13 cellular contexts compared by ENCODE assay signal in genomic region chr17:50364715-50365114, GRCh38. TPM values are rescaled to one million over a fixed set of nuclear protein-coding genes. Genes with fewer than 3 reads are reported as not detected.
DNase-seq lines count a peak whose midpoint lies in the region; TF ChIP-seq lines count a peak whose summit lies in the region.
"Had no signal": no experiment of that assay in that cellular context is flagged by ENCODE, and none has a peak within 500 bp of the region (broad histone marks: within the 10 kb centered on the region; RNA-seq: fewer than 3 reads in every experiment).

No MANE protein-coding gene starts in this region.

- H3K9me3 ChIP-seq in OCI-LY7 (ENCODE audit: low read length) (no peaks in the 10 kb centered on the region), testis (no peaks in the 10 kb centered on the region)
- H3K9me3 ChIP-seq: suprapubic skin had no signal

- intact Hi-C loops in OCI-LY7 (cut with micrococcal nuclease; ENCODE audit: unreplicated experiment), result no loop called here
- intact Hi-C loops in testis (cut with DNase I; ENCODE audit: low total_unique reads), result no loop called here

- BruUV-seq in OCI-LY7 (replicated peaks; lab: Mats Ljungman, UMichigan), result no TSS peak

- H3K4me1 ChIP-seq in OCI-LY7 (ENCODE audit: insufficient read depth, low read length, poor library complexity, severe bottlenecking), result peaks cover 4% of the 10 kb centered on the region
- H3K4me1 ChIP-seq in testis, result peaks cover 20% of the 10 kb centered on the region

- H3K79me2 ChIP-seq in OCI-LY7 (ENCODE audit: insufficient read depth, low read depth, low read length), result no peaks in the 10 kb centered on the region

- H3K4me3 ChIP-seq in choroid plexus epithelial cell (ENCODE audit: low read depth, low read length) (no peak overlapping the region), OCI-LY7 (ENCODE audit: low read depth, low read length, poor library complexity, severe bottlenecking) (no peak overlapping the region), testis (no peak overlapping the region)
- H3K4me3 ChIP-seq: suprapubic skin had no signal

- H3K36me3 ChIP-seq in OCI-LY7 (ENCODE audit: insufficient read depth, low read length) (peaks cover 50% of the 10 kb centered on the region), testis (ENCODE audit: low read depth, missing control alignments) (no peaks in the 10 kb centered on the region)

- H3K4me2 ChIP-seq in OCI-LY7 (ENCODE audit: low read length), result no peak overlapping the region

- WGBS in testis, 2 donors, result 83 to 100% methylated on average over 1 to 9 of the region's 9 CpGs

- POLR2A ChIA-PET in OCI-LY7 (lab: Charles Lee), result no interaction called here

- no peaks in the 10 kb centered on the region for H4K20me1 ChIP-seq in OCI-LY7 (ENCODE audit: insufficient read depth, low read length)

- no peak overlapping the region for H2AFZ ChIP-seq in OCI-LY7 (ENCODE audit: low read length)

- H3K27ac ChIP-seq in OCI-LY7 (ENCODE audit: low read depth, low read length, poor library complexity, severe bottlenecking) (no peak overlapping the region), testis (no peak overlapping the region)
- H3K27ac ChIP-seq: suprapubic skin had no signal

- TF ChIP-seq CTCF in choroid plexus epithelial cell (conservative IDR thresholded peaks at IDR 0.05; ENCODE audit: low read depth, low read length), result peak; percentile 26
- no peak for TF ChIP-seq CTCF in mesothelial cell of epicardium (IDR thresholded peaks at IDR 0.05; ENCODE audit: unreplicated experiment)
- TF ChIP-seq CTCF in OCI-LY7 (conservative IDR thresholded peaks at IDR 0.05; ENCODE audit: low read length), result no peak
- no peak for TF ChIP-seq CTCF in testis (IDR thresholded peaks at IDR 0.05)

- peak; percentile 24 for DNase-seq in DMS 273 treated with DMSO at 0.1 percent for 48 hours (lab: John Stamatoyannopoulos, UW)
- DNase-seq in NCI-H226, result peak; percentile 72
- peak; percentile 52 for DNase-seq in choroid plexus epithelial cell (ENCODE audit: low read depth)
- DNase-seq in mesothelial cell of epicardium (ENCODE audit: low spot score in 2 of 2, unreplicated experiment in 2 of 2), result no peak
- no peak for DNase-seq in middle frontal gyrus (ENCODE audit: extremely low spot score, low spot score)
- DNase-seq in OCI-LY7 (ENCODE audit: low spot score), result no peak
- DNase-seq in COR-L47 (lab: John Stamatoyannopoulos, UW), result no peak
- DNase-seq in testis, result no peak
- DNase-seq: activated CD4-positive, CD25-positive, alpha-beta regulatory T cell treated with anti-CD3 and anti-CD28 coated beads, Interleukin-2, amount 50 U/mL, for 72 hours; activated T-cell treated with anti-CD3 and anti-CD28 coated beads, Interleukin-2, amount 50 U/mL, for 48 hours; naive B cell; NCI-H2029 had no signal

- CTCF ChIA-PET in OCI-LY7 (lab: Charles Lee; ENCODE audit: unreplicated experiment), result no interaction called here

- peak overlapping the region; percentile 85 for H3K27ac Mint-ChIP-seq in mesothelial cell of epicardium
- H3K27ac Mint-ChIP-seq: naive B cell had no signal

- no peaks in the 10 kb centered on the region for H3K9me2 ChIP-seq in OCI-LY7 (ENCODE audit: insufficient read depth, low read length)

- peaks cover 18% of the 10 kb centered on the region for H3K4me1 Mint-ChIP-seq in mesothelial cell of epicardium

- H3K27me3 ChIP-seq in testis, result no peaks in the 10 kb centered on the region
- H3K27me3 ChIP-seq: suprapubic skin had no signal

- no peaks in the 10 kb centered on the region for H3K9me3 Mint-ChIP-seq in mesothelial cell of epicardium
- H3K9me3 Mint-ChIP-seq: naive B cell had no signal

- peaks cover 13% of the 10 kb centered on the region for H3K36me3 Mint-ChIP-seq in mesothelial cell of epicardium

- no peak overlapping the region for H3K4me3 Mint-ChIP-seq in mesothelial cell of epicardium
- H3K4me3 Mint-ChIP-seq: naive B cell had no signal

- H3K27me3 Mint-ChIP-seq in mesothelial cell of epicardium (ENCODE audit: low read depth), result no peaks in the 10 kb centered on the region
- H3K27me3 Mint-ChIP-seq: naive B cell had no signal

- TF ChIP-seq POLR2A in testis (IDR thresholded peaks at IDR 0.05), result no peak

RNA-seq across cellular contexts. Expression of gene MRPL27, which starts 8.3 kb away (rescaled TPM):
- total RNA-seq in mesothelial cell of epicardium (55.0 to 57.5 TPM (median 56.0 TPM) in 3 replicates), OCI-LY7 (2022) (63.9 and 68.8 TPM in 2 replicates), testis (10 to 100 TPM; 54.5 to 69.1 TPM)
- total RNA-seq in OCI-LY7 (2014; rRNA removed; shearing (Covaris generic)), result 80.2 and 85.1 TPM in 2 replicates
- 65.1 TPM for polyA plus RNA-seq in testis (ENCODE audit: insufficient read depth, low read depth, low replicate concordance)

RNA-seq across cellular contexts. Expression of gene EME1, which starts 8.3 kb away (rescaled TPM):
- total RNA-seq in mesothelial cell of epicardium (7.8 to 11.6 TPM (median 10.3 TPM) in 3 replicates), OCI-LY7 (2022) (34.2 and 38.2 TPM in 2 replicates), testis (10 to 100 TPM; 15.6 to 19.3 TPM)
- 25.2 and 34.0 TPM in 2 replicates for total RNA-seq in OCI-LY7 (2014; rRNA removed; shearing (Covaris generic))
- polyA plus RNA-seq in testis (ENCODE audit: insufficient read depth, low read depth, low replicate concordance), result 22.8 TPM

RNA-seq across cellular contexts. Expression of gene XYLT2, which starts 18.8 kb away (rescaled TPM):
- total RNA-seq in mesothelial cell of epicardium (32.3 to 35.3 TPM (median 33.3 TPM) in 3 replicates), OCI-LY7 (2022) (20.9 and 25.5 TPM in 2 replicates), testis (10 to 100 TPM; 37.6 to 47.4 TPM)
- 22.4 and 22.5 TPM in 2 replicates for total RNA-seq in OCI-LY7 (2014; rRNA removed; shearing (Covaris generic))
- 44.1 TPM for polyA plus RNA-seq in testis (ENCODE audit: insufficient read depth, low read depth, low replicate concordance)

RNA-seq across cellular contexts. Expression of gene LRRC59, which starts 32.6 kb away (rescaled TPM):
- total RNA-seq in mesothelial cell of epicardium (60.7 to 65.1 TPM (median 63.5 TPM) in 3 replicates), OCI-LY7 (2022) (111 and 125 TPM in 2 replicates), testis (10 to 100 TPM; 56.0 to 62.2 TPM)
- 81.9 and 87.4 TPM in 2 replicates for total RNA-seq in OCI-LY7 (2014; rRNA removed; shearing (Covaris generic))
- 74.4 TPM for polyA plus RNA-seq in testis (ENCODE audit: insufficient read depth, low read depth, low replicate concordance)

Comparison
In these comparisons a context has a peak if more than half of its experiments do, and no peak if none do; other contexts are left out.
1. DNase-seq: peak in DMS 273 treated with DMSO at 0.1 percent for 48 hours (single experiment), NCI-H226 (single experiment) and choroid plexus epithelial cell (single experiment); none in mesothelial cell of epicardium (0 of 2), middle frontal gyrus (single experiment), OCI-LY7 (single experiment), COR-L47 (single experiment) and testis (single experiment).